Comparison of ENCODE assay signal across 1 cellular context in genomic region chr2:68774569-68775271, GRCh38.
TF ChIP-seq lines count a peak whose summit lies in the region.

No MANE protein-coding gene starts in this region.

TF ChIP-seq in K562, 482 proteins besides CTCF, POLR2A, EP300 and RAD21 (continued from another document and continues in another):
- TF ChIP-seq ZNF639 (CRISPR knock-in tag; conservative IDR thresholded peaks at IDR 0.05 in 1 of 2, IDR thresholded peaks at IDR 0.05 in 1 of 2) (0 out of 4 replicates have a peak, but pooled peaks of 1 of the 2 experiments have one; percentile 55), NUFIP1 (IDR thresholded peaks at IDR 0.05; ENCODE audit: partially characterized antibody) (no peak), ZBED1 (IDR thresholded peaks at IDR 0.05) (no peak), PPARD (CRISPR knock-in tag; IDR thresholded peaks at IDR 0.05) (no peak), TGIF2 (CRISPR knock-in tag; IDR thresholded peaks at IDR 0.05) (no peak), MAFK (IDR thresholded peaks at IDR 0.05; ENCODE audit: low read length) (no peak), KLF16 (IDR thresholded peaks at IDR 0.05) (peak; percentile 75), SRSF9 (IDR thresholded peaks at IDR 0.05; ENCODE audit: borderline replicate concordance, low read depth, low read length) (no peak), SUPT5H (IDR thresholded peaks at IDR 0.05) (peak; percentile 38; the same call in 1 of the 2 replicates), NELFE (IDR thresholded peaks at IDR 0.05; ENCODE audit: insufficient read depth, insufficient read length) (no peak), ARID3B (CRISPR knock-in tag; IDR thresholded peaks at IDR 0.05; ENCODE audit: borderline replicate concordance) (no peak), MEIS2 (IDR thresholded peaks at IDR 0.05; ENCODE audit: partially characterized antibody) (peak; percentile 78), PURB (CRISPR knock-in tag; IDR thresholded peaks at IDR 0.05; ENCODE audit: low read depth) (no peak), RBM17 (IDR thresholded peaks at IDR 0.05; ENCODE audit: borderline replicate concordance, low read depth, low read length) (no peak), ZNF76 (CRISPR knock-in tag; IDR thresholded peaks at IDR 0.05; ENCODE audit: borderline replicate concordance) (no peak), ZNF134 (CRISPR knock-in tag; conservative IDR thresholded peaks at IDR 0.05) (no peak), CXXC5 (CRISPR knock-in tag; IDR thresholded peaks at IDR 0.05) (peak; percentile 77), BCOR (IDR thresholded peaks at IDR 0.05) (no peak), ZNF384 (IDR thresholded peaks at IDR 0.05; ENCODE audit: low read depth, low read length) (no peak), POLR2B (IDR thresholded peaks at IDR 0.05; ENCODE audit: low read depth, partially characterized antibody) (no peak), ZNF561 (CRISPR knock-in tag; conservative IDR thresholded peaks at IDR 0.05) (no peak), HNRNPH1 (optimal IDR thresholded peaks at IDR 0.05; ENCODE audit: low read depth, low read length) (no peak), TARDBP (IDR thresholded peaks at IDR 0.05) (no peak), PRDM10 (IDR thresholded peaks at IDR 0.05; ENCODE audit: partially characterized antibody) (peak; percentile 42), STAG1 (CRISPR knock-in tag; IDR thresholded peaks at IDR 0.05; ENCODE audit: borderline replicate concordance) (no peak), DIDO1 (tag; IDR thresholded peaks at IDR 0.05; ENCODE audit: low read depth) (no peak), E2F3 (CRISPR knock-in tag; IDR thresholded peaks at IDR 0.05) (no peak), CBFB (CRISPR knock-in tag; IDR thresholded peaks at IDR 0.05) (no peak), MAFF (IDR thresholded peaks at IDR 0.05; ENCODE audit: low read length) (no peak), RBM25 (IDR thresholded peaks at IDR 0.05; ENCODE audit: low read depth, low read length, severe bottlenecking) (no peak), RERE (CRISPR knock-in tag; IDR thresholded peaks at IDR 0.05; ENCODE audit: borderline replicate concordance) (no peak)
- TF ChIP-seq, protein P1, sequence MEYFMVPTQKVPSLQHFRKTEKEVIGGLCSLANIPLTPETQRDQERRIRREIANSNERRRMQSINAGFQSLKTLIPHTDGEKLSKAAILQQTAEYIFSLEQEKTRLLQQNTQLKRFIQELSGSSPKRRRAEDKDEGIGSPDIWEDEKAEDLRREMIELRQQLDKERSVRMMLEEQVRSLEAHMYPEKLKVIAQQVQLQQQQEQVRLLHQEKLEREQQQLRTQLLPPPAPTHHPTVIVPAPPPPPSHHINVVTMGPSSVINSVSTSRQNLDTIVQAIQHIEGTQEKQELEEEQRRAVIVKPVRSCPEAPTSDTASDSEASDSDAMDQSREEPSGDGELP (CRISPR knock-in tag; IDR thresholded peaks at IDR 0.05; ENCODE audit: borderline replicate concordance) = no peak; the same call in 1 of the 2 replicates
- TF ChIP-seq, protein P2, sequence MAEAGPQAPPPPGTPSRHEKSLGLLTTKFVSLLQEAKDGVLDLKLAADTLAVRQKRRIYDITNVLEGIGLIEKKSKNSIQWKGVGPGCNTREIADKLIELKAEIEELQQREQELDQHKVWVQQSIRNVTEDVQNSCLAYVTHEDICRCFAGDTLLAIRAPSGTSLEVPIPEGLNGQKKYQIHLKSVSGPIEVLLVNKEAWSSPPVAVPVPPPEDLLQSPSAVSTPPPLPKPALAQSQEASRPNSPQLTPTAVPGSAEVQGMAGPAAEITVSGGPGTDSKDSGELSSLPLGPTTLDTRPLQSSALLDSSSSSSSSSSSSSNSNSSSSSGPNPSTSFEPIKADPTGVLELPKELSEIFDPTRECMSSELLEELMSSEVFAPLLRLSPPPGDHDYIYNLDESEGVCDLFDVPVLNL (CRISPR knock-in tag; IDR thresholded peaks at IDR 0.05; ENCODE audit: low read depth) = no peak
- TF ChIP-seq, protein P3, sequence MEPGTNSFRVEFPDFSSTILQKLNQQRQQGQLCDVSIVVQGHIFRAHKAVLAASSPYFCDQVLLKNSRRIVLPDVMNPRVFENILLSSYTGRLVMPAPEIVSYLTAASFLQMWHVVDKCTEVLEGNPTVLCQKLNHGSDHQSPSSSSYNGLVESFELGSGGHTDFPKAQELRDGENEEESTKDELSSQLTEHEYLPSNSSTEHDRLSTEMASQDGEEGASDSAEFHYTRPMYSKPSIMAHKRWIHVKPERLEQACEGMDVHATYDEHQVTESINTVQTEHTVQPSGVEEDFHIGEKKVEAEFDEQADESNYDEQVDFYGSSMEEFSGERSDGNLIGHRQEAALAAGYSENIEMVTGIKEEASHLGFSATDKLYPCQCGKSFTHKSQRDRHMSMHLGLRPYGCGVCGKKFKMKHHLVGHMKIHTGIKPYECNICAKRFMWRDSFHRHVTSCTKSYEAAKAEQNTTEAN (CRISPR knock-in tag; IDR thresholded peaks at IDR 0.05) = no peak
- TF ChIP-seq, protein P4, sequence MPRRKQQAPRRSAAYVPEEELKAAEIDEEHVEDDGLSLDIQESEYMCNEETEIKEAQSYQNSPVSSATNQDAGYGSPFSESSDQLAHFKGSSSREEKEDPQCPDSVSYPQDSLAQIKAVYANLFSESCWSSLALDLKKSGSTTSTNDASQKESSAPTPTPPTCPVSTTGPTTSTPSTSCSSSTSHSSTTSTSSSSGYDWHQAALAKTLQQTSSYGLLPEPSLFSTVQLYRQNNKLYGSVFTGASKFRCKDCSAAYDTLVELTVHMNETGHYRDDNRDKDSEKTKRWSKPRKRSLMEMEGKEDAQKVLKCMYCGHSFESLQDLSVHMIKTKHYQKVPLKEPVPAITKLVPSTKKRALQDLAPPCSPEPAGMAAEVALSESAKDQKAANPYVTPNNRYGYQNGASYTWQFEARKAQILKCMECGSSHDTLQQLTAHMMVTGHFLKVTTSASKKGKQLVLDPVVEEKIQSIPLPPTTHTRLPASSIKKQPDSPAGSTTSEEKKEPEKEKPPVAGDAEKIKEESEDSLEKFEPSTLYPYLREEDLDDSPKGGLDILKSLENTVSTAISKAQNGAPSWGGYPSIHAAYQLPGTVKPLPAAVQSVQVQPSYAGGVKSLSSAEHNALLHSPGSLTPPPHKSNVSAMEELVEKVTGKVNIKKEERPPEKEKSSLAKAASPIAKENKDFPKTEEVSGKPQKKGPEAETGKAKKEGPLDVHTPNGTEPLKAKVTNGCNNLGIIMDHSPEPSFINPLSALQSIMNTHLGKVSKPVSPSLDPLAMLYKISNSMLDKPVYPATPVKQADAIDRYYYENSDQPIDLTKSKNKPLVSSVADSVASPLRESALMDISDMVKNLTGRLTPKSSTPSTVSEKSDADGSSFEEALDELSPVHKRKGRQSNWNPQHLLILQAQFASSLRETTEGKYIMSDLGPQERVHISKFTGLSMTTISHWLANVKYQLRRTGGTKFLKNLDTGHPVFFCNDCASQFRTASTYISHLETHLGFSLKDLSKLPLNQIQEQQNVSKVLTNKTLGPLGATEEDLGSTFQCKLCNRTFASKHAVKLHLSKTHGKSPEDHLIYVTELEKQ (CRISPR knock-in tag; IDR thresholded peaks at IDR 0.05) = no peak
- TF ChIP-seq, protein P5, sequence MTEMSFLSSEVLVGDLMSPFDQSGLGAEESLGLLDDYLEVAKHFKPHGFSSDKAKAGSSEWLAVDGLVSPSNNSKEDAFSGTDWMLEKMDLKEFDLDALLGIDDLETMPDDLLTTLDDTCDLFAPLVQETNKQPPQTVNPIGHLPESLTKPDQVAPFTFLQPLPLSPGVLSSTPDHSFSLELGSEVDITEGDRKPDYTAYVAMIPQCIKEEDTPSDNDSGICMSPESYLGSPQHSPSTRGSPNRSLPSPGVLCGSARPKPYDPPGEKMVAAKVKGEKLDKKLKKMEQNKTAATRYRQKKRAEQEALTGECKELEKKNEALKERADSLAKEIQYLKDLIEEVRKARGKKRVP (CRISPR knock-in tag; IDR thresholded peaks at IDR 0.05) = no peak; the same call in 1 of the 2 replicates
- TF ChIP-seq, protein P6, sequence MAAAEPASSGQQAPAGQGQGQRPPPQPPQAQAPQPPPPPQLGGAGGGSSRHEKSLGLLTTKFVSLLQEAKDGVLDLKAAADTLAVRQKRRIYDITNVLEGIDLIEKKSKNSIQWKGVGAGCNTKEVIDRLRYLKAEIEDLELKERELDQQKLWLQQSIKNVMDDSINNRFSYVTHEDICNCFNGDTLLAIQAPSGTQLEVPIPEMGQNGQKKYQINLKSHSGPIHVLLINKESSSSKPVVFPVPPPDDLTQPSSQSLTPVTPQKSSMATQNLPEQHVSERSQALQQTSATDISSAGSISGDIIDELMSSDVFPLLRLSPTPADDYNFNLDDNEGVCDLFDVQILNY (CRISPR knock-in tag; IDR thresholded peaks at IDR 0.05) = no peak
- TF ChIP-seq, protein P7, sequence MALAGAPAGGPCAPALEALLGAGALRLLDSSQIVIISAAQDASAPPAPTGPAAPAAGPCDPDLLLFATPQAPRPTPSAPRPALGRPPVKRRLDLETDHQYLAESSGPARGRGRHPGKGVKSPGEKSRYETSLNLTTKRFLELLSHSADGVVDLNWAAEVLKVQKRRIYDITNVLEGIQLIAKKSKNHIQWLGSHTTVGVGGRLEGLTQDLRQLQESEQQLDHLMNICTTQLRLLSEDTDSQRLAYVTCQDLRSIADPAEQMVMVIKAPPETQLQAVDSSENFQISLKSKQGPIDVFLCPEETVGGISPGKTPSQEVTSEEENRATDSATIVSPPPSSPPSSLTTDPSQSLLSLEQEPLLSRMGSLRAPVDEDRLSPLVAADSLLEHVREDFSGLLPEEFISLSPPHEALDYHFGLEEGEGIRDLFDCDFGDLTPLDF (CRISPR knock-in tag; IDR thresholded peaks at IDR 0.05) = no peak
